ENCODE assay signal across 1 cellular context in the genomic region with DNA sequence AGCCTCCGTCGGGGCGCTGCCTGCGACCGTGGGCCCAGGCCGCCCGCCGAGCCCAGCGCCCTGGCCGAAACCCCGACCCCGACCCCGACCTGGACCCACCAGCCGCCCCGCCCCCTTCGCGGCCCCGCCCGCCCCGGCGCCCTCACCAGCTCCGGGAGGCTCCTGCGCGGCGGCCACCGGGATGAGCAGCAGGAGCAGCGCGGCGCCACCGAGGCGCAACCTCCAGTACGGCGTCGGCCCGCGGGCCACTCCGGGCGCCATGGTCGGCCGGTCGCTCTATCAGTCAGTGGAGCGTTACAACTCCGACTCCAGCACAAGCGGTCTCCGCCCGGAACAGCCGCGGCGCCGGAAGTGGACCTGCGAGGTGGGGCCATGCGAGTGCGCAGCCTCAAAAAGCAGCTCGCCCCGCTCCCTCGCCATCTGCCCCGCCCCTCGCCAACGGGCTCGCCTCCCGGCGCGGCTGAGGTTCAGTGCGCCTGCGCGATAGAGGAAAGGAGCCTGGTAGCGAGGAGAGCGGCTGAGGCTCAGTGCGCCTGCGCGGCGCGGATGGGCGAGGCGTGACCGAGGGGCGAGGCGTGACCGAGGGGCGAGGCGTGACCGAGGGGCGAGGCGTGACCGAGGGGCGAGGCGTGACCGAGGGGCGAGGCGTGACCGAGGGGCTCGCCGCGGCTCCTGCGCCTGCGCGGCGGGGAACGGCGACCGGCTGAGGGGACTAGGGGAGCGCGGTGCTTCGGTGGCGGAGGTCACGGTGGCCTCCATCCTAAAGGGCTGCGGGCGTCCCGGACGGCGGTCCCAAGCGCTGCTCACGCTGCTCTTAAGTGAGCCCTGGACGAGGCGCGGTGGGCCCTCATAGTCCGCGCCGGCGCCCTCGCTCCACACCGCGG.
TF ChIP-seq lines count a peak whose summit lies in the region.

A gene with protein sequence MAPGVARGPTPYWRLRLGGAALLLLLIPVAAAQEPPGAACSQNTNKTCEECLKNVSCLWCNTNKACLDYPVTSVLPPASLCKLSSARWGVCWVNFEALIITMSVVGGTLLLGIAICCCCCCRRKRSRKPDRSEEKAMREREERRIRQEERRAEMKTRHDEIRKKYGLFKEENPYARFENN (minus strand): TSS at position 335 of the 884 bp plus-strand sequence. CDS start 74 bp downstream, at position 261.

TF ChIP-seq in HepG2, 621 proteins besides CTCF, POLR2A, EP300 and RAD21 (continued from another document and continues in another):
- peak; percentile 16; the same call in 1 of the 2 replicates for TF ChIP-seq HNF4A (CRISPR knock-in tag; IDR thresholded peaks at IDR 0.05)
- TF ChIP-seq, protein P1, sequence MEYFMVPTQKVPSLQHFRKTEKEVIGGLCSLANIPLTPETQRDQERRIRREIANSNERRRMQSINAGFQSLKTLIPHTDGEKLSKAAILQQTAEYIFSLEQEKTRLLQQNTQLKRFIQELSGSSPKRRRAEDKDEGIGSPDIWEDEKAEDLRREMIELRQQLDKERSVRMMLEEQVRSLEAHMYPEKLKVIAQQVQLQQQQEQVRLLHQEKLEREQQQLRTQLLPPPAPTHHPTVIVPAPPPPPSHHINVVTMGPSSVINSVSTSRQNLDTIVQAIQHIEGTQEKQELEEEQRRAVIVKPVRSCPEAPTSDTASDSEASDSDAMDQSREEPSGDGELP (IDR thresholded peaks at IDR 0.05; ENCODE audit: borderline replicate concordance, low read depth): peak; percentile 15; the same call in 1 of the 2 replicates
- TF ChIP-seq, protein P2, sequence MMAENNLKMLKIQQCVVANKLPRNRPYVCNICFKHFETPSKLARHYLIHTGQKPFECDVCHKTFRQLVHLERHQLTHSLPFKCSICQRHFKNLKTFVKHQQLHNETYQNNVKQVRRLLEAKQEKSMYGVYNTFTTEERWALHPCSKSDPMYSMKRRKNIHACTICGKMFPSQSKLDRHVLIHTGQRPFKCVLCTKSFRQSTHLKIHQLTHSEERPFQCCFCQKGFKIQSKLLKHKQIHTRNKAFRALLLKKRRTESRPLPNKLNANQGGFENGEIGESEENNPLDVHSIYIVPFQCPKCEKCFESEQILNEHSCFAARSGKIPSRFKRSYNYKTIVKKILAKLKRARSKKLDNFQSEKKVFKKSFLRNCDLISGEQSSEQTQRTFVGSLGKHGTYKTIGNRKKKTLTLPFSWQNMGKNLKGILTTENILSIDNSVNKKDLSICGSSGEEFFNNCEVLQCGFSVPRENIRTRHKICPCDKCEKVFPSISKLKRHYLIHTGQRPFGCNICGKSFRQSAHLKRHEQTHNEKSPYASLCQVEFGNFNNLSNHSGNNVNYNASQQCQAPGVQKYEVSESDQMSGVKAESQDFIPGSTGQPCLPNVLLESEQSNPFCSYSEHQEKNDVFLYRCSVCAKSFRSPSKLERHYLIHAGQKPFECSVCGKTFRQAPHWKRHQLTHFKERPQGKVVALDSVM (CRISPR knock-in tag; IDR thresholded peaks at IDR 0.05): peak; percentile 48; the same call in 1 of the 2 replicates
- peak; percentile 36; the same call in 1 of the 2 replicates for TF ChIP-seq ZNF766 (CRISPR knock-in tag; IDR thresholded peaks at IDR 0.05; ENCODE audit: borderline replicate concordance)
- no peak for TF ChIP-seq PAF1 (CRISPR knock-in tag; IDR thresholded peaks at IDR 0.05)
- TF ChIP-seq PHF20 (CRISPR knock-in tag; IDR thresholded peaks at IDR 0.05): no peak; the same call in 1 of the 2 replicates
- TF ChIP-seq, protein P3, sequence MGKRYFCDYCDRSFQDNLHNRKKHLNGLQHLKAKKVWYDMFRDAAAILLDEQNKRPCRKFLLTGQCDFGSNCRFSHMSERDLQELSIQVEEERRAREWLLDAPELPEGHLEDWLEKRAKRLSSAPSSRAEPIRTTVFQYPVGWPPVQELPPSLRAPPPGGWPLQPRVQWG (CRISPR knock-in tag; IDR thresholded peaks at IDR 0.05; ENCODE audit: borderline replicate concordance, low read depth): no peak
- TF ChIP-seq MAFF (IDR thresholded peaks at IDR 0.05; ENCODE audit: low read depth, low read length): no peak
- TF ChIP-seq ZNF552 (CRISPR knock-in tag; IDR thresholded peaks at IDR 0.05; ENCODE audit: borderline replicate concordance): peak; percentile 69; the same call in 1 of the 2 replicates
- no peak for TF ChIP-seq ZNF724P (CRISPR knock-in tag; IDR thresholded peaks at IDR 0.05; ENCODE audit: borderline replicate concordance)
- TF ChIP-seq, protein P4, sequence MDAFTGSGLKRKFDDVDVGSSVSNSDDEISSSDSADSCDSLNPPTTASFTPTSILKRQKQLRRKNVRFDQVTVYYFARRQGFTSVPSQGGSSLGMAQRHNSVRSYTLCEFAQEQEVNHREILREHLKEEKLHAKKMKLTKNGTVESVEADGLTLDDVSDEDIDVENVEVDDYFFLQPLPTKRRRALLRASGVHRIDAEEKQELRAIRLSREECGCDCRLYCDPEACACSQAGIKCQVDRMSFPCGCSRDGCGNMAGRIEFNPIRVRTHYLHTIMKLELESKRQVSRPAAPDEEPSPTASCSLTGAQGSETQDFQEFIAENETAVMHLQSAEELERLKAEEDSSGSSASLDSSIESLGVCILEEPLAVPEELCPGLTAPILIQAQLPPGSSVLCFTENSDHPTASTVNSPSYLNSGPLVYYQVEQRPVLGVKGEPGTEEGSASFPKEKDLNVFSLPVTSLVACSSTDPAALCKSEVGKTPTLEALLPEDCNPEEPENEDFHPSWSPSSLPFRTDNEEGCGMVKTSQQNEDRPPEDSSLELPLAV (CRISPR knock-in tag; conservative IDR thresholded peaks at IDR 0.05; ENCODE audit: low read depth): no peak
- TF ChIP-seq SOX6 (IDR thresholded peaks at IDR 0.05): no peak
- peak; percentile 54; the same call in 1 of the 2 replicates for TF ChIP-seq SOX6 (CRISPR knock-in tag; IDR thresholded peaks at IDR 0.05)
- TF ChIP-seq NFATC3 (CRISPR knock-in tag; IDR thresholded peaks at IDR 0.05): no peak
- peak; percentile 68; the same call in 1 of the 2 replicates for TF ChIP-seq GATAD1 (CRISPR knock-in tag; IDR thresholded peaks at IDR 0.05)
- TF ChIP-seq ZNF841 (CRISPR knock-in tag; IDR thresholded peaks at IDR 0.05; ENCODE audit: borderline replicate concordance): no peak
- TF ChIP-seq ZSCAN20 (CRISPR knock-in tag; IDR thresholded peaks at IDR 0.05; ENCODE audit: borderline replicate concordance): no peak
- TF ChIP-seq ZMYM2 (CRISPR knock-in tag; IDR thresholded peaks at IDR 0.05): peak; percentile 50; the same call in 1 of the 2 replicates
- TF ChIP-seq CHCHD3 (CRISPR knock-in tag; IDR thresholded peaks at IDR 0.05): no peak
- no peak for TF ChIP-seq ZNF432 (CRISPR knock-in tag; IDR thresholded peaks at IDR 0.05; ENCODE audit: borderline replicate concordance)
- TF ChIP-seq KDM1A (CRISPR knock-in tag; IDR thresholded peaks at IDR 0.05): no peak
- TF ChIP-seq ZIK1 (CRISPR knock-in tag; IDR thresholded peaks at IDR 0.05; ENCODE audit: borderline replicate concordance, low read depth): no peak; the same call in 1 of the 2 replicates
- TF ChIP-seq SMARCE1 (IDR thresholded peaks at IDR 0.05; ENCODE audit: borderline replicate concordance): no peak
- TF ChIP-seq, protein P5, sequence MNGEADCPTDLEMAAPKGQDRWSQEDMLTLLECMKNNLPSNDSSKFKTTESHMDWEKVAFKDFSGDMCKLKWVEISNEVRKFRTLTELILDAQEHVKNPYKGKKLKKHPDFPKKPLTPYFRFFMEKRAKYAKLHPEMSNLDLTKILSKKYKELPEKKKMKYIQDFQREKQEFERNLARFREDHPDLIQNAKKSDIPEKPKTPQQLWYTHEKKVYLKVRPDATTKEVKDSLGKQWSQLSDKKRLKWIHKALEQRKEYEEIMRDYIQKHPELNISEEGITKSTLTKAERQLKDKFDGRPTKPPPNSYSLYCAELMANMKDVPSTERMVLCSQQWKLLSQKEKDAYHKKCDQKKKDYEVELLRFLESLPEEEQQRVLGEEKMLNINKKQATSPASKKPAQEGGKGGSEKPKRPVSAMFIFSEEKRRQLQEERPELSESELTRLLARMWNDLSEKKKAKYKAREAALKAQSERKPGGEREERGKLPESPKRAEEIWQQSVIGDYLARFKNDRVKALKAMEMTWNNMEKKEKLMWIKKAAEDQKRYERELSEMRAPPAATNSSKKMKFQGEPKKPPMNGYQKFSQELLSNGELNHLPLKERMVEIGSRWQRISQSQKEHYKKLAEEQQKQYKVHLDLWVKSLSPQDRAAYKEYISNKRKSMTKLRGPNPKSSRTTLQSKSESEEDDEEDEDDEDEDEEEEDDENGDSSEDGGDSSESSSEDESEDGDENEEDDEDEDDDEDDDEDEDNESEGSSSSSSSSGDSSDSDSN (CRISPR knock-in tag; IDR thresholded peaks at IDR 0.05): peak; percentile 50; the same call in 1 of the 2 replicates
- no peak for TF ChIP-seq MAFG (CRISPR knock-in tag; IDR thresholded peaks at IDR 0.05)
- 0 out of 2 replicates have a peak, but pooled peaks have one; percentile 34 for TF ChIP-seq DMAP1 (CRISPR knock-in tag; IDR thresholded peaks at IDR 0.05)
- peak; percentile 90 for TF ChIP-seq ZNF546 (CRISPR knock-in tag; conservative IDR thresholded peaks at IDR 0.05)
- TF ChIP-seq, protein P6, sequence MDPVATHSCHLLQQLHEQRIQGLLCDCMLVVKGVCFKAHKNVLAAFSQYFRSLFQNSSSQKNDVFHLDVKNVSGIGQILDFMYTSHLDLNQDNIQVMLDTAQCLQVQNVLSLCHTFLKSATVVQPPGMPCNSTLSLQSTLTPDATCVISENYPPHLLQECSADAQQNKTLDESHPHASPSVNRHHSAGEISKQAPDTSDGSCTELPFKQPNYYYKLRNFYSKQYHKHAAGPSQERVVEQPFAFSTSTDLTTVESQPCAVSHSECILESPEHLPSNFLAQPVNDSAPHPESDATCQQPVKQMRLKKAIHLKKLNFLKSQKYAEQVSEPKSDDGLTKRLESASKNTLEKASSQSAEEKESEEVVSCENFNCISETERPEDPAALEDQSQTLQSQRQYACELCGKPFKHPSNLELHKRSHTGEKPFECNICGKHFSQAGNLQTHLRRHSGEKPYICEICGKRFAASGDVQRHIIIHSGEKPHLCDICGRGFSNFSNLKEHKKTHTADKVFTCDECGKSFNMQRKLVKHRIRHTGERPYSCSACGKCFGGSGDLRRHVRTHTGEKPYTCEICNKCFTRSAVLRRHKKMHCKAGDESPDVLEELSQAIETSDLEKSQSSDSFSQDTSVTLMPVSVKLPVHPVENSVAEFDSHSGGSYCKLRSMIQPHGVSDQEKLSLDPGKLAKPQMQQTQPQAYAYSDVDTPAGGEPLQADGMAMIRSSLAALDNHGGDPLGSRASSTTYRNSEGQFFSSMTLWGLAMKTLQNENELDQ (CRISPR knock-in tag; IDR thresholded peaks at IDR 0.05; ENCODE audit: borderline replicate concordance): no peak
- TF ChIP-seq, protein P7, sequence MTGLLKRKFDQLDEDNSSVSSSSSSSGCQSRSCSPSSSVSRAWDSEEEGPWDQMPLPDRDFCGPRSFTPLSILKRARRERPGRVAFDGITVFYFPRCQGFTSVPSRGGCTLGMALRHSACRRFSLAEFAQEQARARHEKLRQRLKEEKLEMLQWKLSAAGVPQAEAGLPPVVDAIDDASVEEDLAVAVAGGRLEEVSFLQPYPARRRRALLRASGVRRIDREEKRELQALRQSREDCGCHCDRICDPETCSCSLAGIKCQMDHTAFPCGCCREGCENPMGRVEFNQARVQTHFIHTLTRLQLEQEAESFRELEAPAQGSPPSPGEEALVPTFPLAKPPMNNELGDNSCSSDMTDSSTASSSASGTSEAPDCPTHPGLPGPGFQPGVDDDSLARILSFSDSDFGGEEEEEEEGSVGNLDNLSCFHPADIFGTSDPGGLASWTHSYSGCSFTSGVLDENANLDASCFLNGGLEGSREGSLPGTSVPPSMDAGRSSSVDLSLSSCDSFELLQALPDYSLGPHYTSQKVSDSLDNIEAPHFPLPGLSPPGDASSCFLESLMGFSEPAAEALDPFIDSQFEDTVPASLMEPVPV (CRISPR knock-in tag; IDR thresholded peaks at IDR 0.05): peak; percentile 59; the same call in 1 of the 2 replicates
- TF ChIP-seq, protein P8, sequence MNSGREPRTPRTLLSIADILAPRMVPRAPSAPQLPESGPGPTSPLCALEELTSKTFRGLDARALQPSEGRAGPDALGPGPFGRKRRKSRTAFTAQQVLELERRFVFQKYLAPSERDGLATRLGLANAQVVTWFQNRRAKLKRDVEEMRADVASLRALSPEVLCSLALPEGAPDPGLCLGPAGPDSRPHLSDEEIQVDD (CRISPR knock-in tag; IDR thresholded peaks at IDR 0.05; ENCODE audit: borderline replicate concordance): peak; percentile 48; the same call in 1 of the 2 replicates
- TF ChIP-seq ETV5 (CRISPR knock-in tag; IDR thresholded peaks at IDR 0.05; ENCODE audit: borderline replicate concordance): peak; percentile 88
- TF ChIP-seq, protein P9, sequence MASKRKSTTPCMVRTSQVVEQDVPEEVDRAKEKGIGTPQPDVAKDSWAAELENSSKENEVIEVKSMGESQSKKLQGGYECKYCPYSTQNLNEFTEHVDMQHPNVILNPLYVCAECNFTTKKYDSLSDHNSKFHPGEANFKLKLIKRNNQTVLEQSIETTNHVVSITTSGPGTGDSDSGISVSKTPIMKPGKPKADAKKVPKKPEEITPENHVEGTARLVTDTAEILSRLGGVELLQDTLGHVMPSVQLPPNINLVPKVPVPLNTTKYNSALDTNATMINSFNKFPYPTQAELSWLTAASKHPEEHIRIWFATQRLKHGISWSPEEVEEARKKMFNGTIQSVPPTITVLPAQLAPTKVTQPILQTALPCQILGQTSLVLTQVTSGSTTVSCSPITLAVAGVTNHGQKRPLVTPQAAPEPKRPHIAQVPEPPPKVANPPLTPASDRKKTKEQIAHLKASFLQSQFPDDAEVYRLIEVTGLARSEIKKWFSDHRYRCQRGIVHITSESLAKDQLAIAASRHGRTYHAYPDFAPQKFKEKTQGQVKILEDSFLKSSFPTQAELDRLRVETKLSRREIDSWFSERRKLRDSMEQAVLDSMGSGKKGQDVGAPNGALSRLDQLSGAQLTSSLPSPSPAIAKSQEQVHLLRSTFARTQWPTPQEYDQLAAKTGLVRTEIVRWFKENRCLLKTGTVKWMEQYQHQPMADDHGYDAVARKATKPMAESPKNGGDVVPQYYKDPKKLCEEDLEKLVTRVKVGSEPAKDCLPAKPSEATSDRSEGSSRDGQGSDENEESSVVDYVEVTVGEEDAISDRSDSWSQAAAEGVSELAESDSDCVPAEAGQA (IDR thresholded peaks at IDR 0.05; ENCODE audit: low read depth): no peak
- TF ChIP-seq, protein P9 (CRISPR knock-in tag; IDR thresholded peaks at IDR 0.05; ENCODE audit: borderline replicate concordance): no peak
- TF ChIP-seq FOXA1 (IDR thresholded peaks at IDR 0.05): no peak
- TF ChIP-seq FOXA1 (CRISPR knock-in tag; IDR thresholded peaks at IDR 0.05): no peak
